8 cellular contexts compared by ENCODE assay signal in the genomic region with DNA sequence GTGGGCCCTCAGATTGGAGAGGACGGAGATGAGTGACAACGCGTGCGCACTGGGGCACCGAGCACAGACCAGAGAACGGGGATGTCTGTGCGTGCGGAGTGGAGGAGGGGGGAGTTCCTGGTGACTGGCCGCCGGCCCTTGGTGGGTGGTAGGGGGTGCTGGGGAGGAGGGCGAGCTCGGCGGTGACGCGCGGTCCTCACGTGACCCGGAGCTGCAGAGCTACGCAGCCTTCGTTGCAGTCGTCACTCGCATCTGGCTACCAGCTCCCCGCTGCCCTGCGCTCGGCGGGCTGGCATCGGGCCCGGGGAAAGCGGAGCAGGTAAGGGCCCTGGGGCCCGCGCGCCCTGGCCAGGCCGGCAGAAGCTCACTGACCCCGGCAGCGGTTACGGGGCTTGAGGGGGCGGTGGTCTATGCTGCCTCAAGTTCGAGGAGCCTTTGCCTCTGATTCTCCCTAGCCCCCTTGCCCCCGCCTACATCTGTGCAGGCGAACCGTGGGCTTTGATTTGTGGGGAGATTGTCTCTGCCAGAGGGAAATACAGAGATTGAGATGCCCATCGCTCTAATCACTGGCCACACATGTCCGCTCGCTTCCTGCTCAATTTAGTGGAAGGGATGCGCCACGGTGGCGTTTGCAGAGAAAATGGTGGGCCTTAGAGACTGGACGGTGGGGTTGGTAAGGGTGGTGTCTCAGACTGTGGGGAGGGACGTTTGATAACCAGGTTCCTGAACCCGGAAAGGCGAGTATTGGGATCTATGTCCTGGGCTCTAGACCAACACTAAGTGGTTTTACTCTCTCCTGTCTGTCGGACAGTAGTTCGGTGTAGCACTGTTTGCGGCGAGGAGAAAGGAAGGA. TPM values are rescaled to one million over a fixed set of nuclear protein-coding genes. Genes with fewer than 3 reads are reported as not detected.
DNase-seq lines count a peak whose midpoint lies in the region; ATAC-seq and TF ChIP-seq lines count a peak whose summit lies in the region.

Gene ARMCX4 (plus strand): TSS at position 245 of the 853 bp plus-strand sequence. CDS start 3,134 bp downstream, outside the sequence.

- H3K4me3 ChIP-seq in fibroblast of villous mesenchyme (ENCODE audit: low read depth, low read length): peak within 1 kb of the TSS; percentile 68

- H3K9me3 Mint-ChIP-seq in activated T-helper 2 cell treated with anti-CD3 and anti-CD28 coated beads, Interferon-gamma antibody, Interleukin-2, Interleukin-4, amounts not matched to agents 10 μg/mL and 5 μg/mL and 100 μg/mL, durations not matched to agents 14 hours and 24 hours and 36 hours: no peaks in the 10 kb centered on the region
- H3K9me3 Mint-ChIP-seq in neural crest cell: peaks cover 6% of the 10 kb centered on the region

- peaks cover 5% of the 10 kb centered on the region for H3K27me3 Mint-ChIP-seq in activated T-helper 2 cell treated with anti-CD3 and anti-CD28 coated beads, Interferon-gamma antibody, Interleukin-2, Interleukin-4, amounts not matched to agents 10 μg/mL and 5 μg/mL and 100 μg/mL, durations not matched to agents 14 hours and 24 hours and 36 hours (ENCODE audit: low read depth)
- no peaks in the 10 kb centered on the region for H3K27me3 Mint-ChIP-seq in neural crest cell (ENCODE audit: low read depth)

- TF ChIP-seq CTCF in fibroblast of villous mesenchyme (IDR thresholded peaks at IDR 0.05; ENCODE audit: insufficient read depth, low read depth, low read length): no peak
- no peak for TF ChIP-seq CTCF in neural crest cell (conservative IDR thresholded peaks at IDR 0.05)
- TF ChIP-seq CTCF in GM10266 (IDR thresholded peaks at IDR 0.05; ENCODE audit: control insufficient read depth, insufficient read depth, low read depth, missing control alignments): no peak

- peaks cover 7% of the 10 kb centered on the region for H3K4me1 Mint-ChIP-seq in activated T-helper 2 cell treated with anti-CD3 and anti-CD28 coated beads, Interferon-gamma antibody, Interleukin-2, Interleukin-4, amounts not matched to agents 10 μg/mL and 5 μg/mL and 100 μg/mL, durations not matched to agents 14 hours and 24 hours and 36 hours (ENCODE audit: low read depth)
- H3K4me1 Mint-ChIP-seq in neural crest cell: peaks cover 21% of the 10 kb centered on the region

- intact Hi-C loops in activated T-helper 2 cell treated with anti-CD3 and anti-CD28 coated beads, Interferon-gamma antibody, Interleukin-2, Interleukin-4, amounts not matched to agents 10 μg/mL and 5 μg/mL and 100 μg/mL, durations not matched to agents 14 hours and 24 hours and 36 hours (cut with micrococcal nuclease): loop anchor here (5.0 kb wide), 1 partner anchor 68 kb away; no protein-coding TSS in a partner anchor

- DNase-seq in NCI-H510A (lab: John Stamatoyannopoulos, UW): peak; percentile 72
- peak; percentile 14 for DNase-seq in activated T-helper 2 cell treated with anti-CD3 and anti-CD28 coated beads, Interferon-gamma antibody, Interleukin-2, Interleukin-4, amounts not matched to agents 10 μg/mL and 5 μg/mL and 100 μg/mL, durations not matched to agents 14 hours and 24 hours and 36 hours (ENCODE audit: low spot score)
- peak; percentile 68 for DNase-seq in fibroblast of villous mesenchyme (ENCODE audit: low read depth)
- peak; percentile 60 for DNase-seq in neural crest cell (ENCODE audit: low read depth, low spot score)
- DNase-seq in superior temporal gyrus (ENCODE audit: extremely low spot score): peak; percentile 39
- DNase-seq in GM10266 (ENCODE audit: extremely low spot score): no peak

- ATAC-seq in GM21619 (IDR thresholded peaks at IDR 0.05; ENCODE audit: unreplicated experiment): peak; percentile 59
- no peak for ATAC-seq in GM18505 (IDR thresholded peaks at IDR 0.05; ENCODE audit: unreplicated experiment)

- TF ChIP-seq POLR2A in GM18505 (IDR thresholded peaks at IDR 0.05; ENCODE audit: borderline replicate concordance, extremely low read depth, insufficient read depth, insufficient read length): no peak

- peaks cover 11% of the 10 kb centered on the region for H3K36me3 Mint-ChIP-seq in activated T-helper 2 cell treated with anti-CD3 and anti-CD28 coated beads, Interferon-gamma antibody, Interleukin-2, Interleukin-4, amounts not matched to agents 10 μg/mL and 5 μg/mL and 100 μg/mL, durations not matched to agents 14 hours and 24 hours and 36 hours (ENCODE audit: low read depth)
- peaks cover 26% of the 10 kb centered on the region for H3K36me3 Mint-ChIP-seq in neural crest cell (ENCODE audit: low read depth)

- H3K27ac Mint-ChIP-seq in activated T-helper 2 cell treated with anti-CD3 and anti-CD28 coated beads, Interferon-gamma antibody, Interleukin-2, Interleukin-4, amounts not matched to agents 10 μg/mL and 5 μg/mL and 100 μg/mL, durations not matched to agents 14 hours and 24 hours and 36 hours: no peak within 1 kb of the TSS
- peak within 1 kb of the TSS; percentile 88 for H3K27ac Mint-ChIP-seq in neural crest cell (ENCODE audit: unreplicated experiment)

- H3K4me3 Mint-ChIP-seq in activated T-helper 2 cell treated with anti-CD3 and anti-CD28 coated beads, Interferon-gamma antibody, Interleukin-2, Interleukin-4, amounts not matched to agents 10 μg/mL and 5 μg/mL and 100 μg/mL, durations not matched to agents 14 hours and 24 hours and 36 hours (ENCODE audit: low read depth): peak within 1 kb of the TSS; percentile 79
- peak within 1 kb of the TSS; percentile 91 for H3K4me3 Mint-ChIP-seq in neural crest cell

RNA-seq across cellular contexts. Expression of gene ARMCX4, which starts in this region (rescaled TPM):
- total RNA-seq in activated T-helper 2 cell treated with anti-CD3 and anti-CD28 coated beads, Interferon-gamma antibody, Interleukin-2, Interleukin-4, amounts not matched to agents 10 μg/mL and 5 μg/mL and 100 μg/mL, durations not matched to agents 14 hours and 24 hours and 36 hours: 4.7 and 6.3 TPM in 2 replicates
- total RNA-seq in fibroblast of villous mesenchyme (8.1 and 11.2 TPM in 2 replicates), neural crest cell (24.2 and 26.2 TPM in 2 replicates)
